25 cellular contexts compared by ENCODE assay signal in genomic region chr3:196634851-196635250, GRCh38. TPM values are rescaled to one million over a fixed set of nuclear protein-coding genes. Genes with fewer than 3 reads are reported as not detected.
DNase-seq lines count a peak whose midpoint lies in the region; ATAC-seq, FAIRE-seq and TF ChIP-seq lines count a peak whose summit lies in the region.
"Had no signal": no experiment of that assay in that cellular context is flagged by ENCODE, and none has a peak within 500 bp of the region (broad histone marks: within the 10 kb centered on the region; RNA-seq: fewer than 3 reads in every experiment).

No MANE protein-coding gene starts in this region.

- 93% methylated on average over 6 of the region's 7 CpGs for WGBS in GM12878 (ENCODE audit: insufficient coverage, insufficient replicate concordance, low lambda C conversion rate, missing lambda C conversion rate)

- H2AFZ ChIP-seq in GM12878 (ENCODE audit: control insufficient read depth, low read depth, low read length): no peak overlapping the region

- CTCF ChIA-PET in CD4-positive, alpha-beta memory T cell (lab: Charles Lee; ENCODE audit: partially characterized antibody): interaction anchor here (1.1 to 1.8 kb wide), 2 partner anchors 25 to 43 kb away, joined by 4 to 8 read pairs; no protein-coding TSS in a partner anchor
- CTCF ChIA-PET in GM12878 (lab: Yijun Ruan, JAX): interaction anchor here (0.6 to 2.1 kb wide), 3 partner anchors 25 to 31 kb away, joined by 3 to 12 read pairs (median 4); no protein-coding TSS in a partner anchor

- H3K27me3 Mint-ChIP-seq in CD4-positive, alpha-beta memory T cell: no peaks in the 10 kb centered on the region
- peaks cover 22% of the 10 kb centered on the region for H3K27me3 Mint-ChIP-seq in nephron progenitor cell (ENCODE audit: low read depth, poor library complexity)

- peaks cover 46 to 89% (median 66%) of the 10 kb centered on the region in 4 donors for H3K4me1 Mint-ChIP-seq in CD4-positive, alpha-beta memory T cell
- H3K4me1 Mint-ChIP-seq in nephron progenitor cell: peaks cover 43% of the 10 kb centered on the region

- SMC1A ChIA-PET in GM12878 (lab: Charles Lee; ENCODE audit: uncharacterized antibody, unreplicated experiment): interaction anchor here (0.6 to 8.3 kb wide), 3 partner anchors 8 to 51 kb away, joined by 3 to 82 read pairs (median 26); partner anchors contain the start of gene NRROS

- H3K9me3 Mint-ChIP-seq in CD4-positive, alpha-beta memory T cell: peaks cover 0 to 1% (median 0%) of the 10 kb centered on the region in 8 donors
- H3K9me3 Mint-ChIP-seq in nephron progenitor cell: no peaks in the 10 kb centered on the region
- H3K9me3 Mint-ChIP-seq: activated naive CD4-positive, alpha-beta T cell treated with anti-CD3 and anti-CD28 coated beads for 36 hours had no signal

- no peaks in the 10 kb centered on the region for H3K36me3 ChIP-seq in CD4-positive, alpha-beta memory T cell (ENCODE audit: insufficient read depth, low read length)
- H3K36me3 ChIP-seq in GM12878 (ENCODE audit: control insufficient read depth in 2 of 2, insufficient read depth in 2 of 2, low read length in 1 of 2): no peaks in the 10 kb centered on the region
- no peaks in the 10 kb centered on the region for H3K36me3 ChIP-seq in vagina
- H3K36me3 ChIP-seq: heart right ventricle, left lung had no signal

- TF ChIP-seq CTCF in GM12878 (IDR thresholded peaks at IDR 0.05 in 2 of 3, conservative IDR thresholded peaks at IDR 0.05 in 1 of 3; ENCODE audit: control insufficient read depth in 2 of 3, extremely low read depth in 1 of 3, insufficient read depth in 1 of 3, low read depth in 3 of 3, low read length in 3 of 3) (no peak), nephron progenitor cell (IDR thresholded peaks at IDR 0.05) (no peak), vagina (IDR thresholded peaks at IDR 0.05) (no peak)

- peaks cover 0 to 5% of the 10 kb centered on the region in 2 donors for H3K36me3 Mint-ChIP-seq in CD4-positive, alpha-beta memory T cell
- H3K36me3 Mint-ChIP-seq in nephron progenitor cell (ENCODE audit: low read depth): no peaks in the 10 kb centered on the region

- DNase-seq in AML-193 (lab: John Stamatoyannopoulos, UW) (peak; percentile 24 to 36), GM12878 (ENCODE audit: low read depth, low spot score) (no peak), nephron progenitor cell (peak; percentile 26), NCI-H2171 treated with DMSO at 0.1 percent for 48 hours (lab: John Stamatoyannopoulos, UW) (no peak), vagina (ENCODE audit: extremely low spot score in 2 of 2) (no peak), NCI-H345 (lab: John Stamatoyannopoulos, UW) (no peak)
- no peak for DNase-seq in CD4-positive, alpha-beta memory T cell
- DNase-seq: activated CD4-positive, alpha-beta T cell treated with anti-CD3 and anti-CD28 coated beads, Interleukin-2, amount 50 U/mL, for 4 hours; activated naive CD4-positive, alpha-beta T cell treated with anti-CD3 and anti-CD28 coated beads for 36 hours; activated T-cell treated with anti-CD3 and anti-CD28 coated beads for 4 hours; caudate nucleus; DMS53; GOT3; NCI-H1436 treated with DMSO at 0.1 percent for 48 hours; NCI-H2171; NCI-H69; stimulated activated CD8-positive, alpha-beta memory T cell treated with anti-CD3 and anti-CD28 coated beads, Interleukin-4, amount 100 ng/mL, for 48 hours had no signal

- H3K4me3 ChIP-seq in CD4-positive, alpha-beta memory T cell (ENCODE audit: low read length in 2 of 2): no peak overlapping the region
- H3K4me3 ChIP-seq in GM12878 (no peak overlapping the region), vagina (no peak overlapping the region)

- H3K79me2 ChIP-seq in GM12878 (ENCODE audit: control insufficient read depth, insufficient read depth, low read length): peaks cover 24% of the 10 kb centered on the region

- RAD21 ChIA-PET in GM12878 (lab: Charles Lee; ENCODE audit: unreplicated experiment): interaction anchor here (5.1 to 6.0 kb wide), 2 partner anchors 7 to 25 kb away, joined by 31 to 49 read pairs; partner anchors contain the start of gene NRROS

- peak overlapping the region; percentile 31; the same call in 1 of the 2 replicates for H3K4me2 ChIP-seq in GM12878 (ENCODE audit: control insufficient read depth, insufficient read depth)

- no peaks in the 10 kb centered on the region for H4K20me1 ChIP-seq in GM12878 (ENCODE audit: control insufficient read depth, insufficient read depth)

- no peaks in the 10 kb centered on the region for H3K9me3 ChIP-seq in CD4-positive, alpha-beta memory T cell (ENCODE audit: control insufficient read depth in 1 of 2, low read length in 2 of 2)
- H3K9me3 ChIP-seq in GM12878 (replicated peaks; ENCODE audit: control insufficient read depth, insufficient read depth, low read length) (no peaks in the 10 kb centered on the region), vagina (no peaks in the 10 kb centered on the region)
- H3K9me3 ChIP-seq: heart right ventricle, left lung had no signal

- no peaks in the 10 kb centered on the region for H3K27me3 ChIP-seq in CD4-positive, alpha-beta memory T cell (ENCODE audit: insufficient read depth, low read length)
- H3K27me3 ChIP-seq in GM12878 (replicated peaks in 1 of 2; ENCODE audit: control insufficient read depth in 2 of 2, insufficient read depth in 2 of 2, low read length in 1 of 2): no peaks in the 10 kb centered on the region
- H3K27me3 ChIP-seq in vagina: no peaks in the 10 kb centered on the region

- H3K4me1 ChIP-seq in CD4-positive, alpha-beta memory T cell (ENCODE audit: insufficient read depth, low read length): peaks cover 66% of the 10 kb centered on the region
- H3K4me1 ChIP-seq in GM12878 (ENCODE audit: control insufficient read depth, insufficient read depth, low read length) (peaks cover 41% of the 10 kb centered on the region), vagina (peaks cover 28% of the 10 kb centered on the region)

- BruUV-seq in GM12878 (replicated peaks; lab: Mats Ljungman, UMichigan): no TSS peak

- TF ChIP-seq POLR2A in GM12878 (IDR thresholded peaks at IDR 0.05; ENCODE audit: low read depth, low read length) (no peak), vagina (IDR thresholded peaks at IDR 0.05) (no peak)

- peak overlapping the region in 5 of 7 donors; percentile 67 to 77 (median 75) for H3K27ac Mint-ChIP-seq in CD4-positive, alpha-beta memory T cell
- H3K27ac Mint-ChIP-seq in nephron progenitor cell: no peak overlapping the region

- no peak for TF ChIP-seq RAD21 in GM12878 (IDR thresholded peaks at IDR 0.05; ENCODE audit: insufficient read depth, low read depth, low read length)

- peak overlapping the region in 2 of 8 donors; percentile 9 to 59 for H3K4me3 Mint-ChIP-seq in CD4-positive, alpha-beta memory T cell
- H3K4me3 Mint-ChIP-seq in nephron progenitor cell: no peak overlapping the region
- H3K4me3 Mint-ChIP-seq: activated naive CD4-positive, alpha-beta T cell treated with anti-CD3 and anti-CD28 coated beads for 36 hours had no signal

- POLR2A ChIA-PET in CD4-positive, alpha-beta memory T cell (lab: Charles Lee; ENCODE audit: partially characterized antibody): no interaction called here
- POLR2A ChIA-PET in GM12878 (lab: Charles Lee): no interaction called here

- no peak overlapping the region for H3K9ac ChIP-seq in GM12878 (ENCODE audit: control insufficient read depth, insufficient read depth, low read length)

- in situ Hi-C loops in GM12878 (cut with MboI): no loop called here

- no peak for ATAC-seq in GM12878
- ATAC-seq in HG03139 (IDR thresholded peaks at IDR 0.05; ENCODE audit: unreplicated experiment): no peak
- ATAC-seq: heart right ventricle, left lung had no signal

- no peak overlapping the region for H3K27ac ChIP-seq in CD4-positive, alpha-beta memory T cell (ENCODE audit: low read depth, low read length)
- H3K27ac ChIP-seq in GM12878 (ENCODE audit: control insufficient read depth, insufficient read depth) (peak overlapping the region; percentile 29), vagina (no peak overlapping the region)
- H3K27ac ChIP-seq: epithelial cell of prostate, VCaP had no signal

- intact Hi-C loops in CD4-positive, alpha-beta memory T cell (cut with micrococcal nuclease): loop anchor here (5.0 kb wide), 2 partner anchors 37 to 98 kb away; no protein-coding TSS in a partner anchor
- intact Hi-C loops in GM12878 (cut with micrococcal nuclease; ENCODE audit: unreplicated experiment): no loop called here
- intact Hi-C loops in vagina (cut with DNase I): no loop called here

- FAIRE-seq in GM12878 (lab: Jason Lieb, UNC): no peak
- FAIRE-seq: GM12891, GM19239, HTR-8/SVneo had no signal

- no peak for TF ChIP-seq EP300 in GM12878 (IDR thresholded peaks at IDR 0.05; ENCODE audit: borderline replicate concordance in 1 of 2, control insufficient read depth in 1 of 2, low read depth in 2 of 2, low read length in 2 of 2)

TF ChIP-seq in GM12878, 131 proteins besides CTCF, POLR2A, EP300 and RAD21 (continues in another document):
- 0 out of 2 replicates have a peak, but pooled peaks have one; percentile 16 for TF ChIP-seq NR2F1 (conservative IDR thresholded peaks at IDR 0.05)
- TF ChIP-seq NBN (IDR thresholded peaks at IDR 0.05): no peak

RNA-seq across cellular contexts. Expression of gene NRROS, which starts 4.6 kb away (rescaled TPM):
- 10 to 100 TPM; 18.7 to 20.0 TPM for total RNA-seq in CD4-positive, alpha-beta memory T cell
- polyA plus RNA-seq in CD4-positive, alpha-beta memory T cell: 1 to 10 TPM; 4.6 to 5.0 TPM
- total RNA-seq in GM12878 (2013; cell fraction: nucleolus; rRNA removed): 70.0 and 72.5 TPM in 2 replicates
- total RNA-seq in GM12878 (2014; rRNA removed) (18.5 and 24.1 TPM in 2 replicates), GM12878 (2014; rRNA removed; fragmentation: Illumina TruSeq; extraction: Trizol) (5.4 and 6.8 TPM in 2 replicates), GM12878 (2021) (42.2 and 44.0 TPM in 2 replicates), vagina (5.4 TPM)
- 10.4 TPM for polyA plus RNA-seq in GM12878 (2011; ENCODE audit: low read depth)
- polyA plus RNA-seq in GM12878 (2011; rRNA removed) (4.2 and 14.0 TPM in 2 replicates), GM12878 (2014; fragmentation: Illumina TruSeq; extraction: Trizol) (5.1 and 12.8 TPM in 2 replicates), GM12878 (2014; fragmentation: Nextera tagmentation; extraction: Ambion mirVana) (under 1 TPM; 0.35 TPM), GM12878 (2014; rRNA removed) (25.2 and 26.8 TPM in 2 replicates), GM12878 (2016; fragmentation: Nextera tagmentation; extraction: Ambion mirVana) (10 to 100 TPM in 1 of 2 experiments, 1 to 10 TPM in 1; 7.8 to 12.4 TPM)
- 12.0 and 13.3 TPM in 2 replicates for polyA plus RNA-seq in GM12878 (2011; cell fraction: cytosol; rRNA removed)
- 33.2 and 39.5 TPM in 2 replicates for polyA plus RNA-seq in GM12878 (2011; cell fraction: nucleus; rRNA removed)
- 23.8 and 29.3 TPM in 2 replicates for polyA plus RNA-seq in GM12878 (2012)
- polyA minus RNA-seq in GM12878 (2011; rRNA and poly(A)+ RNA removed): 13.3 and 21.8 TPM in 2 replicates
- 6.9 and 9.0 TPM in 2 replicates for polyA minus RNA-seq in GM12878 (2011; cell fraction: cytosol; rRNA and poly(A)+ RNA removed)
- polyA minus RNA-seq in GM12878 (2011; cell fraction: nucleus; rRNA and poly(A)+ RNA removed): 9.7 and 20.3 TPM in 2 replicates

Comparison
In these comparisons a context has a peak if more than half of its experiments do, and no peak if none do; other contexts are left out.
1. DNase-seq: peak in AML-193 (2 of 2) and nephron progenitor cell (single experiment); none in CD4-positive, alpha-beta memory T cell (0 of 5), GM12878 (single experiment), NCI-H2171 treated with DMSO at 0.1 percent for 48 hours (single experiment), vagina (0 of 2) and NCI-H345 (single experiment).